21 cellular contexts compared by ENCODE assay signal in the genomic region with DNA sequence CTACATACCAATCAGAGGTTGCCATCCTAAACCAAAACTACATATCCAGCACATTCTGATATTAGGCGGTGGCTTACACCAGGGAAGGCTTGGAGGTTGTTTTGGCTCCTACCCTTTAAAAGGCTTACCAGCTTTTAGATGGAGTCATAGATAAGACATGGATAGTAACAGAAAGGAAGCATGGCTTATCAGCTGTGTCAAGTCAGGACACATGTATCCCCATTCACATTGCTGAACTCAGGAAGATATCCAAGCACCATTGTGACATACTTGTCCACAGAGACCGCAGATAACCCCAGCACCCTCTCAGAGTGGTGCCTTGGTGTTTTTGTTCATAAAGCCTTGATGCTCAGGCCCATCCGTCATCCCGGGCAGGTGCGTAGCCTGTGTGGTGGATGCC. TPM values are rescaled to one million over a fixed set of nuclear protein-coding genes. Genes with fewer than 3 reads are reported as not detected.
DNase-seq lines count a peak whose midpoint lies in the region; ATAC-seq and TF ChIP-seq lines count a peak whose summit lies in the region.
"Had no signal": no experiment of that assay in that cellular context is flagged by ENCODE, and none has a peak within 500 bp of the region (broad histone marks: within the 10 kb centered on the region; RNA-seq: fewer than 3 reads in every experiment).

No MANE protein-coding gene starts in this region.

- H4K91ac ChIP-seq in neuronal stem cell (ENCODE audit: low read depth, low read length, poor library complexity): no peak overlapping the region

- no peak for TF ChIP-seq CTCF in esophagus muscularis mucosa (IDR thresholded peaks at IDR 0.05)
- no peak for TF ChIP-seq CTCF in type B pancreatic cell (conservative IDR thresholded peaks at IDR 0.05)

- DNase-seq in MV-4-11 (lab: John Stamatoyannopoulos, UW): peak; percentile 82
- DNase-seq in esophagus muscularis mucosa (ENCODE audit: extremely low spot score): no peak
- DNase-seq in myocyte (ENCODE audit: low read depth): peak; percentile 63
- DNase-seq in DMS153 treated with DMSO at 0.1 percent for 48 hours (lab: John Stamatoyannopoulos, UW; ENCODE audit: unreplicated experiment): no peak
- DNase-seq in neuronal stem cell (ENCODE audit: low spot score): no peak
- DNase-seq in type B pancreatic cell (ENCODE audit: extremely low spot score, unreplicated experiment): no peak
- DNase-seq: activated CD8-positive, alpha-beta T cell treated with anti-CD3 and anti-CD28 coated beads for 36 hours; activated effector memory CD4-positive, alpha-beta T cell treated with Interleukin-2 at 50 U/mL for 16 hours; activated naive CD8-positive, alpha-beta T cell treated with anti-CD3 and anti-CD28 coated beads, Interleukin-2, amount 10 ng/mL, durations not matched to agents 7 days and 5 days; cerebellar nuclear complex; DMS79 treated with DMSO at 0.1 percent for 48 hours; KG1; NCI-H226; NCI-H748 treated with DMSO at 0.1 percent for 48 hours; ovary; SW 1271; T1000 had no signal

- H4K8ac ChIP-seq in neuronal stem cell (ENCODE audit: low read depth, low read length): no peak overlapping the region

- H2AK5ac ChIP-seq in neuronal stem cell (ENCODE audit: low read depth, low read length): no peak overlapping the region

- H3K9me3 ChIP-seq in BLaER1 (0 out of 2 replicates have a peak, but pooled peaks cover 9% of the 10 kb centered on the region), esophagus muscularis mucosa (no peaks in the 10 kb centered on the region), neuronal stem cell (replicated peaks in 1 of 2; ENCODE audit: control insufficient read depth in 2 of 2, insufficient read depth in 1 of 2, low read depth in 1 of 2, low read length in 2 of 2) (no peaks in the 10 kb centered on the region)
- H3K9me3 ChIP-seq: A549, ovary had no signal

- no peak overlapping the region for H3K4me3 Mint-ChIP-seq in type B pancreatic cell
- H3K4me3 Mint-ChIP-seq: activated CD8-positive, alpha-beta T cell treated with anti-CD3 and anti-CD28 coated beads for 36 hours; activated naive CD8-positive, alpha-beta T cell treated with anti-CD3 and anti-CD28 coated beads, Interleukin-2, amount 10 ng/mL, durations not matched to agents 7 days and 5 days; nephron had no signal

- H3K4me3 ChIP-seq in BLaER1 (no peak overlapping the region), esophagus muscularis mucosa (no peak overlapping the region), neuronal stem cell (ENCODE audit: low read length in 2 of 2) (no peak overlapping the region)
- H3K4me3 ChIP-seq: A549, ovary had no signal

- H3K36me3 ChIP-seq in BLaER1 (peaks cover 32% of the 10 kb centered on the region), esophagus muscularis mucosa (peaks cover 0 to 12% (median 6%) of the 10 kb centered on the region in 4 donors), neuronal stem cell (replicated peaks in 1 of 2; ENCODE audit: control insufficient read depth in 2 of 2, insufficient read depth in 2 of 2, low read length in 2 of 2) (no peaks in the 10 kb centered on the region)
- H3K36me3 ChIP-seq: ovary had no signal

- H2BK5ac ChIP-seq in neuronal stem cell (ENCODE audit: low read length): no peak overlapping the region

- H3K4ac ChIP-seq in neuronal stem cell (ENCODE audit: low read length): no peak overlapping the region

- no peak overlapping the region for H2BK12ac ChIP-seq in neuronal stem cell (ENCODE audit: low read length)

- no peak overlapping the region for H2BK15ac ChIP-seq in neuronal stem cell (ENCODE audit: low read length)

- TF ChIP-seq POLR2A in esophagus muscularis mucosa (IDR thresholded peaks at IDR 0.05; ENCODE audit: low read depth): no peak

- peaks cover 24% of the 10 kb centered on the region; the same call in 1 of the 2 replicates for H4K20me1 ChIP-seq in BLaER1

- no peak overlapping the region for H3K14ac ChIP-seq in neuronal stem cell (ENCODE audit: low read length)

- WGBS in esophagus muscularis mucosa: 75% methylated on average over 5 of the region's 5 CpGs
- no CpG with 5 or more reads among the region's 5 CpGs for WGBS in neuronal stem cell (ENCODE audit: extremely low coverage in 2 of 2, insufficient read length in 2 of 2, insufficient replicate concordance in 1 of 2), 2 donors

- H3K4me1 Mint-ChIP-seq in type B pancreatic cell (ENCODE audit: unreplicated experiment): peaks cover 7% of the 10 kb centered on the region

- H3K23ac ChIP-seq in neuronal stem cell (ENCODE audit: low read depth, low read length, poor library complexity): no peak overlapping the region

- no peaks in the 10 kb centered on the region for H3K27me3 Mint-ChIP-seq in type B pancreatic cell
- H3K27me3 Mint-ChIP-seq: activated CD8-positive, alpha-beta T cell treated with anti-CD3 and anti-CD28 coated beads for 36 hours; activated naive CD8-positive, alpha-beta T cell treated with anti-CD3 and anti-CD28 coated beads, Interleukin-2, amount 10 ng/mL, durations not matched to agents 7 days and 5 days had no signal

- no peak overlapping the region for H3K27ac ChIP-seq in BLaER1
- peak overlapping the region; percentile 53 to 70 (median 63) for H3K27ac ChIP-seq in esophagus muscularis mucosa (replicated peaks in 1 of 4)
- H3K27ac ChIP-seq in neuronal stem cell (replicated peaks; ENCODE audit: low read length): no peak overlapping the region
- H3K27ac ChIP-seq: A549, ovary had no signal

- peaks cover 82% of the 10 kb centered on the region for H3K4me1 ChIP-seq in BLaER1
- H3K4me1 ChIP-seq in esophagus muscularis mucosa: peaks cover 41 to 79% (median 74%) of the 10 kb centered on the region in 4 donors
- H3K4me1 ChIP-seq in neuronal stem cell (ENCODE audit: control insufficient read depth in 2 of 2, insufficient read depth in 1 of 2, low read depth in 1 of 2, low read length in 2 of 2): no peaks in the 10 kb centered on the region
- H3K4me1 ChIP-seq: A549 had no signal

- no peak overlapping the region for H3K18ac ChIP-seq in neuronal stem cell (ENCODE audit: low read length)

- intact Hi-C loops in esophagus muscularis mucosa (cut with DNase I): no loop called here

- H3K36me3 Mint-ChIP-seq in type B pancreatic cell: peaks cover 11% of the 10 kb centered on the region

- H3K4me2 ChIP-seq in BLaER1: peak overlapping the region; percentile 59
- H3K4me2 ChIP-seq in neuronal stem cell (ENCODE audit: insufficient read depth, low read length, poor library complexity, severe bottlenecking): no peak overlapping the region
- H3K4me2 ChIP-seq: A549 had no signal

- H3K79me1 ChIP-seq in neuronal stem cell (ENCODE audit: low read depth, low read length): no peaks in the 10 kb centered on the region

- H2AFZ ChIP-seq in neuronal stem cell (ENCODE audit: low read length): no peak overlapping the region

- ATAC-seq in GM18870 (IDR thresholded peaks at IDR 0.05; ENCODE audit: unreplicated experiment): no peak
- ATAC-seq: A549; activated CD8-positive, alpha-beta T cell treated with anti-CD3 and anti-CD28 coated beads for 36 hours had no signal

- H3K27me3 ChIP-seq in BLaER1 (no peaks in the 10 kb centered on the region), esophagus muscularis mucosa (no peaks in the 10 kb centered on the region), neuronal stem cell (ENCODE audit: control insufficient read depth in 3 of 3, insufficient read depth in 3 of 3, low read depth in 1 of 3, low read length in 3 of 3) (no peaks in the 10 kb centered on the region)
- H3K27me3 ChIP-seq: ovary had no signal

- no peak for TF ChIP-seq EP300 in esophagus muscularis mucosa (IDR thresholded peaks at IDR 0.05)

- no peaks in the 10 kb centered on the region for H3K9me3 Mint-ChIP-seq in type B pancreatic cell
- H3K9me3 Mint-ChIP-seq: activated CD8-positive, alpha-beta T cell treated with anti-CD3 and anti-CD28 coated beads for 36 hours; activated naive CD8-positive, alpha-beta T cell treated with anti-CD3 and anti-CD28 coated beads, Interleukin-2, amount 10 ng/mL, durations not matched to agents 7 days and 5 days had no signal

- H3K9ac ChIP-seq in BLaER1 (no peak overlapping the region), neuronal stem cell (ENCODE audit: low read depth, low read length, poor library complexity) (no peak overlapping the region)

- no peak overlapping the region for H3K27ac Mint-ChIP-seq in type B pancreatic cell
- H3K27ac Mint-ChIP-seq: activated CD8-positive, alpha-beta T cell treated with anti-CD3 and anti-CD28 coated beads for 36 hours; activated naive CD8-positive, alpha-beta T cell treated with anti-CD3 and anti-CD28 coated beads, Interleukin-2, amount 10 ng/mL, durations not matched to agents 7 days and 5 days; nephron had no signal

- no peak overlapping the region for H2BK120ac ChIP-seq in neuronal stem cell (ENCODE audit: low read depth, low read length)

RNA-seq across cellular contexts. Expression of gene ADARB1, which starts 39.7 kb away (rescaled TPM):
- total RNA-seq in esophagus muscularis mucosa: 100 to 1,000 TPM; 107 to 231 (median 201) TPM
- total RNA-seq in myocyte: 13.8 and 15.9 TPM in 2 replicates
- polyA plus RNA-seq in myocyte (2012): 41.1 TPM
- 5.9 TPM for polyA plus RNA-seq in neuronal stem cell (2013, experiment 1 of 2)
- 6.1 TPM for polyA plus RNA-seq in neuronal stem cell (2013, experiment 2 of 2)
- total RNA-seq in type B pancreatic cell (ENCODE audit: low replicate concordance): 20.7 and 20.9 TPM in 2 replicates

Comparison
In these comparisons a context has a peak if more than half of its experiments do, and no peak if none do; other contexts are left out.
1. H3K27ac ChIP-seq: peak in esophagus muscularis mucosa (4 of 4); none in BLaER1 (single experiment) and neuronal stem cell (single experiment).
2. DNase-seq: peak in MV-4-11 (single experiment) and myocyte (single experiment); none in esophagus muscularis mucosa (single experiment), DMS153 treated with DMSO at 0.1 percent for 48 hours (single experiment), neuronal stem cell (single experiment) and type B pancreatic cell (single experiment).